11 cellular contexts compared by ENCODE assay signal in genomic region chrX:2708016-2708415, GRCh38. TPM values are rescaled to one million over a fixed set of nuclear protein-coding genes. Genes with fewer than 3 reads are reported as not detected.
DNase-seq lines count a peak whose midpoint lies in the region; ATAC-seq, FAIRE-seq and TF ChIP-seq lines count a peak whose summit lies in the region.
"Had no signal": no experiment of that assay in that cellular context is flagged by ENCODE, and none has a peak within 500 bp of the region (broad histone marks: within the 10 kb centered on the region; RNA-seq: fewer than 3 reads in every experiment).

No MANE protein-coding gene starts in this region.

- H3K23ac ChIP-seq in H1 (ENCODE audit: insufficient read length): no peak overlapping the region

- BruUV-seq in PC-3 (replicated peaks; lab: Mats Ljungman, UMichigan): no TSS peak

- H3K27ac ChIP-seq in PC-3 (ENCODE audit: low read length) (peak overlapping the region; percentile 98), H1 (ENCODE audit: low read depth, low read length) (no peak overlapping the region)

- 0 out of 2 replicates have a peak overlapping the region, but pooled peaks have one; percentile 29 for H3K18ac ChIP-seq in H1 (ENCODE audit: extremely low read depth, low read length)

- no peaks in the 10 kb centered on the region for H3K27me3 Mint-ChIP-seq in progenitor cell of endocrine pancreas

- peak overlapping the region; percentile 27 for H4K91ac ChIP-seq in H1 (replicated peaks; ENCODE audit: insufficient read length, low read length)

- no peak overlapping the region for H3K4me3 Mint-ChIP-seq in progenitor cell of endocrine pancreas (ENCODE audit: low read depth)

- H2AFZ ChIP-seq in PC-3 (ENCODE audit: low read length) (no peak overlapping the region), H1 (ENCODE audit: low read length) (no peak overlapping the region)

- H3K4me1 Mint-ChIP-seq in progenitor cell of endocrine pancreas (ENCODE audit: low read depth): peaks cover 49% of the 10 kb centered on the region

- H3K9me3 Mint-ChIP-seq in progenitor cell of endocrine pancreas (ENCODE audit: low read depth): no peaks in the 10 kb centered on the region

- no peaks in the 10 kb centered on the region for H3K9me2 ChIP-seq in PC-3 (replicated peaks; ENCODE audit: low read length)

- no peak overlapping the region for H4K5ac ChIP-seq in H1 (ENCODE audit: insufficient read length, low read depth, low read length)

- intact Hi-C loops in PC-3 (cut with micrococcal nuclease): loop anchor here (5.0 kb wide), 1 partner anchor 66 kb away; no protein-coding TSS in a partner anchor

- 84% methylated on average over 6 of the region's 6 CpGs; no CpG with 5 or more reads in 1 of the 2 experiments for WGBS in H1 (ENCODE audit: extremely low coverage in 1 of 2, insufficient coverage in 1 of 2, insufficient read length in 1 of 2, insufficient replicate concordance in 2 of 2, low coverage in 1 of 2, low lambda C conversion rate in 2 of 2, missing lambda C conversion rate in 1 of 2), 2 experiments

- TF ChIP-seq CTCF in PC-3 (conservative IDR thresholded peaks at IDR 0.05; ENCODE audit: low read depth, low read length): no peak
- peak in 1 of 3 experiments; percentile 2; a peak in 1 of 4 replicates for TF ChIP-seq CTCF in H1 (IDR thresholded peaks at IDR 0.05; ENCODE audit: control extremely low read depth in 1 of 3, insufficient read depth in 1 of 3, low read depth in 1 of 3, low read length in 3 of 3)
- TF ChIP-seq CTCF in progenitor cell of endocrine pancreas (IDR thresholded peaks at IDR 0.05; ENCODE audit: unreplicated experiment): peak; percentile 27

- peak overlapping the region; percentile 93 for H2BK12ac ChIP-seq in H1 (ENCODE audit: low read depth, low read length)

- H3K79me2 ChIP-seq in PC-3 (ENCODE audit: low read length) (peaks cover 76% of the 10 kb centered on the region), H1 (ENCODE audit: control insufficient read depth in 1 of 2, insufficient read depth in 2 of 2, low read length in 2 of 2) (peaks cover 0 to 7% of the 10 kb centered on the region in 2 experiments; a peak in 2 of 4 replicates)

- DNase-seq in PC-3 (peak; percentile 13), H1 (ENCODE audit: low read depth in 1 of 2, low spot score in 2 of 2) (no peak), progenitor cell of endocrine pancreas (ENCODE audit: low spot score, unreplicated experiment) (no peak), HUDEP-2 (lab: John Stamatoyannopoulos, UW; ENCODE audit: unreplicated experiment in 76 of 76) (no peak), germinal center (ENCODE audit: low spot score) (no peak), GOT3 (lab: John Stamatoyannopoulos, UW) (no peak)
- DNase-seq: NCI-H524 had no signal

- H3K56ac ChIP-seq in H1 (replicated peaks; ENCODE audit: insufficient read length, low read depth, low read length): no peak overlapping the region

- no peak overlapping the region; the same call in none of the 2 replicates for H2BK15ac ChIP-seq in H1 (ENCODE audit: low read length)

- peak overlapping the region; percentile 1; the same call in 1 of the 2 replicates for H3K9ac ChIP-seq in ES-I3 (ENCODE audit: low read depth, low read length)
- H3K9ac ChIP-seq in PC-3 (ENCODE audit: low read length): peak overlapping the region; percentile 67
- H3K9ac ChIP-seq in H1 (replicated peaks in 1 of 4; ENCODE audit: extremely low read depth in 1 of 4, low read depth in 3 of 4, low read length in 3 of 4): no peak overlapping the region

- H3K9me3 ChIP-seq in ES-I3 (ENCODE audit: control insufficient read depth, insufficient read depth, low read length) (no peaks in the 10 kb centered on the region), PC-3 (ENCODE audit: low read length) (no peaks in the 10 kb centered on the region), H1 (ENCODE audit: insufficient read depth in 2 of 2, low read depth in 1 of 2, low read length in 1 of 2) (no peaks in the 10 kb centered on the region)

- H3K23me2 ChIP-seq in H1 (ENCODE audit: low read depth, low read length): peaks cover 4% of the 10 kb centered on the region; the same call in 1 of the 2 replicates

- H4K20me1 ChIP-seq in PC-3 (ENCODE audit: low read length): no peaks in the 10 kb centered on the region
- H4K20me1 ChIP-seq in H1 (replicated peaks in 1 of 2; ENCODE audit: control insufficient read depth in 1 of 2, insufficient read depth in 2 of 2, low read length in 2 of 2): peaks cover 0 to 12% of the 10 kb centered on the region in 2 experiments

- no peaks in the 10 kb centered on the region for H3F3A ChIP-seq in PC-3 (ENCODE audit: low read length, unreplicated experiment)

- H2BK5ac ChIP-seq in H1 (ENCODE audit: low read depth, low read length): peak overlapping the region; percentile 77; the same call in 1 of the 2 replicates

- no peak for FAIRE-seq in H1 (lab: Jason Lieb, UNC)

- TF ChIP-seq EP300 in H1 (IDR thresholded peaks at IDR 0.05; ENCODE audit: borderline replicate concordance in 1 of 2, low read depth in 2 of 2, low read length in 2 of 2): no peak

- H3K14ac ChIP-seq in H1 (ENCODE audit: insufficient read length): no peak overlapping the region

- POLR2A ChIA-PET in PC-3 (lab: Charles Lee; ENCODE audit: unreplicated experiment) (no interaction called here), H1 (lab: Charles Lee; ENCODE audit: partially characterized antibody) (no interaction called here)

- H3K4me3 ChIP-seq in PC-3 (ENCODE audit: low read length): no peak overlapping the region; the same call in 1 of the 2 replicates
- H3K4me3 ChIP-seq in H1 (ENCODE audit: extremely low read depth in 1 of 4, insufficient read depth in 2 of 4, low read depth in 3 of 4, low read length in 4 of 4): no peak overlapping the region

- H2AK5ac ChIP-seq in H1 (ENCODE audit: low read depth, low read length): peak overlapping the region; percentile 33; the same call in 1 of the 2 replicates

- ATAC-seq in PC-3 (peak; percentile 5; the same call in 1 of the 2 replicates), GM21529 (IDR thresholded peaks at IDR 0.05; ENCODE audit: unreplicated experiment) (no peak)

- peaks cover 48% of the 10 kb centered on the region for H3K4me1 ChIP-seq in ES-I3 (ENCODE audit: insufficient read depth, low read length)
- peaks cover 44% of the 10 kb centered on the region for H3K4me1 ChIP-seq in PC-3 (ENCODE audit: insufficient read depth, low read length)
- H3K4me1 ChIP-seq in H1 (replicated peaks in 1 of 4; ENCODE audit: control insufficient read depth in 3 of 4, insufficient read depth in 4 of 4, low read length in 3 of 4): peaks cover 6 to 34% (median 12%) of the 10 kb centered on the region in 4 experiments

- peaks cover 8% of the 10 kb centered on the region for H3K36me3 Mint-ChIP-seq in progenitor cell of endocrine pancreas (ENCODE audit: insufficient read depth)

- TF ChIP-seq RAD21 in H1 (IDR thresholded peaks at IDR 0.05 in 1 of 2, conservative IDR thresholded peaks at IDR 0.05 in 1 of 2; ENCODE audit: low read depth in 2 of 2, low read length in 2 of 2): no peak

- peak overlapping the region; percentile 42 for H3K27ac Mint-ChIP-seq in progenitor cell of endocrine pancreas

- peak overlapping the region; percentile 81 for H3K4me2 ChIP-seq in PC-3 (ENCODE audit: low read length)
- H3K4me2 ChIP-seq in H1 (ENCODE audit: insufficient read depth in 1 of 2, low read depth in 2 of 2, low read length in 2 of 2): no peak overlapping the region

- CTCF ChIA-PET in PC-3 (lab: Charles Lee) (no interaction called here), H1 (lab: Charles Lee; ENCODE audit: partially characterized antibody) (no interaction called here)

- peak overlapping the region; percentile 23; the same call in 1 of the 2 replicates for H4K8ac ChIP-seq in H1 (ENCODE audit: extremely low read depth, insufficient read depth, low read length)

- H3K4ac ChIP-seq in H1 (replicated peaks; ENCODE audit: insufficient read length, low read depth, low read length): no peak overlapping the region

- no peak overlapping the region for H2BK120ac ChIP-seq in H1 (replicated peaks; ENCODE audit: low read depth, low read length)

- H3K27me3 ChIP-seq in PC-3 (ENCODE audit: low read length) (no peaks in the 10 kb centered on the region), H1 (replicated peaks in 1 of 4; ENCODE audit: control insufficient read depth in 3 of 4, extremely low read depth in 1 of 4, insufficient read depth in 3 of 4, low read length in 3 of 4) (no peaks in the 10 kb centered on the region)

- peaks cover 6% of the 10 kb centered on the region; the same call in 1 of the 2 replicates for H3K79me1 ChIP-seq in H1 (ENCODE audit: low read depth, low read length)

- TF ChIP-seq POLR2A in H1 (IDR thresholded peaks at IDR 0.05; ENCODE audit: control extremely low read depth in 1 of 2, low read depth in 2 of 2, low read length in 2 of 2): no peak

- peak overlapping the region; percentile 84; the same call in 1 of the 2 replicates for H2BK20ac ChIP-seq in H1 (ENCODE audit: low read length)

- H3K36me3 ChIP-seq in ES-I3 (ENCODE audit: insufficient read depth, low read length): peaks cover 4% of the 10 kb centered on the region; the same call in 1 of the 2 replicates
- peaks cover 4% of the 10 kb centered on the region; the same call in 1 of the 2 replicates for H3K36me3 ChIP-seq in PC-3 (ENCODE audit: low read depth, low read length)
- peaks cover 0 to 3% (median 0%) of the 10 kb centered on the region in 4 experiments; a peak in 2 of 8 replicates for H3K36me3 ChIP-seq in H1 (ENCODE audit: control insufficient read depth in 2 of 4, insufficient read depth in 4 of 4, low read length in 3 of 4)

RNA-seq across cellular contexts. Expression of gene CD99, which starts 16.9 kb away (rescaled TPM):
- total RNA-seq in PC-3 (2014; rRNA removed) (202 and 325 TPM in 2 replicates), progenitor cell of endocrine pancreas (328 and 362 TPM in 2 replicates)
- 46.9 and 47.8 TPM in 2 replicates for total RNA-seq in H1 (2021; fragmentation: NEBNext Ultra II Directional; extraction: Animal tissue kit (Norgen Biotek cat#: 25700))
- polyA plus RNA-seq in H1 (2011; rRNA removed): 30.1 and 44.0 TPM in 2 replicates
- 33.5 TPM for polyA plus RNA-seq in H1 (2011; cell fraction: cytosol; rRNA removed)
- polyA plus RNA-seq in H1 (2011; cell fraction: nucleus; rRNA removed): 29.9 TPM
- 71.0 to 90.9 TPM (median 85.7 TPM) in 4 replicates for polyA plus RNA-seq in H1 (2012, experiment 1 of 2)
- polyA plus RNA-seq in H1 (2012, experiment 2 of 2): 90.6 TPM
- 70.9 TPM for polyA plus RNA-seq in H1 (2013, experiment 1 of 2)
- 85.5 TPM for polyA plus RNA-seq in H1 (2013, experiment 2 of 2)
- 10.0 TPM in 2 replicates for polyA minus RNA-seq in H1 (2011; rRNA and poly(A)+ RNA removed)
- 21.8 TPM for polyA minus RNA-seq in H1 (2011; cell fraction: cytosol; rRNA and poly(A)+ RNA removed)
- polyA minus RNA-seq in H1 (2011; cell fraction: nucleus; rRNA and poly(A)+ RNA removed): 11.6 TPM

RNA-seq across cellular contexts. Expression of gene XG, which starts 43.8 kb away (rescaled TPM):
- total RNA-seq in PC-3 (2014; rRNA removed) (not detected in 2 replicates), progenitor cell of endocrine pancreas (1.2 and 2.4 TPM in 2 replicates)
- 0.31 and 0.78 TPM in 2 replicates for total RNA-seq in H1 (2021; fragmentation: NEBNext Ultra II Directional; extraction: Animal tissue kit (Norgen Biotek cat#: 25700))
- 0.19 and 0.33 TPM in 2 replicates for polyA plus RNA-seq in H1 (2011; rRNA removed)
- 0.57 TPM for polyA plus RNA-seq in H1 (2011; cell fraction: cytosol; rRNA removed)
- 0.23 TPM for polyA plus RNA-seq in H1 (2011; cell fraction: nucleus; rRNA removed)
- polyA plus RNA-seq in H1 (2012, experiment 1 of 2): 0.22 to 0.42 TPM (median 0.31 TPM) in 4 replicates
- polyA plus RNA-seq in H1 (2012, experiment 2 of 2): not detected
- polyA plus RNA-seq in H1 (2013, experiment 1 of 2): 0.71 TPM
- 0.35 TPM for polyA plus RNA-seq in H1 (2013, experiment 2 of 2)
- polyA minus RNA-seq in H1 (2011; rRNA and poly(A)+ RNA removed): 0.34 and 0.54 TPM in 2 replicates
- not detected for polyA minus RNA-seq in H1 (2011; cell fraction: cytosol; rRNA and poly(A)+ RNA removed)
- 0.40 TPM for polyA minus RNA-seq in H1 (2011; cell fraction: nucleus; rRNA and poly(A)+ RNA removed)
- total RNA-seq: glomerular endothelial cell, renal cortical epithelial cell had no signal

Comparison
In these comparisons a context has a peak if more than half of its experiments do, and no peak if none do; other contexts are left out.
1. H3K9ac ChIP-seq: peak in ES-I3 (single experiment) and PC-3 (single experiment); none in H1 (0 of 4).